In the genomic region with DNA sequence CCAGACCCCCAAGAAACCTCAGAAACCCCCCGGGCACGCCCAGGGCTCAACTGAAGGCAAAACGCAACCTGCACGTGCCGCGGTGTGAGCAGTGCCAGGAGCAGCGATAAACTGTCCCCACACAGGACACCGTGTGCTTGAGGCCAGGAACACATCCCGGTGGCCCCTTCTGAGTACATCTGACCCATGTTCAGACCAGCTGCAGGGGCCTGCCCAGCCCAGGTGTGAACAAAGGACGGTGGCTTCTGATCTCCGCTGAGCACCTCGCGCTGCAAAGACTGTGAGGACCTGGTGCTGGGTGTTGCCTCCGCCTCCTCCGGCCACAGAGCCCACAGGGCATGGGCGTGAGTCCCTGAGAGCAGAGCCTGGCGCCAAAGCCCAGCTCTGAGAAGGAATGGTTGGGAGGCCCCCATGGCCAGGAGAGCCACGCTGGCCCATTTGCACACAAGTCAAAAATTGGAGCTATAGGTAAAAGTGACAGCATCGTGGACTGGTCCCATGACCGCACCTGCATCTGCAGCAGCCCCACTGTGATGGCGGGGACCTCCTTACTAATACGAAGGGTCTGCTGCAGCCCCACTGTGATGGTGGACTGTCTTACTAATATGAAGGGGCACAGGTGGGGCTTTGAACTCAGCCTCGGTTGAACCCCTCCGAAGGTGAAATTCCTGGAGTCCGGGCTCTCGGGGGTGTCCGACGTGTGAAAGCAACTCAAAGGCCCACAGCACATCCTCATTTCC, we compare ENCODE assay signal across 1 cellular context.
TF ChIP-seq lines count a peak whose summit lies in the region.

No MANE protein-coding gene starts in this region.

TF ChIP-seq in H1, 55 proteins besides CTCF, POLR2A, EP300 and RAD21:
- TF ChIP-seq KDM5A (IDR thresholded peaks at IDR 0.05; ENCODE audit: low read length), result no peak
- TF ChIP-seq RNF2 (IDR thresholded peaks at IDR 0.05; ENCODE audit: borderline replicate concordance, low read depth, low read length, missing control alignments, poor library complexity, severe bottlenecking), result no peak
- TF ChIP-seq GTF2F1 (IDR thresholded peaks at IDR 0.05; ENCODE audit: borderline replicate concordance, low read depth, low read length), result no peak
- TF ChIP-seq SUZ12 (IDR thresholded peaks at IDR 0.05; ENCODE audit: low read length), result no peak
- TF ChIP-seq RXRA (IDR thresholded peaks at IDR 0.05; ENCODE audit: insufficient read depth, low read depth, low read length), result no peak
- TF ChIP-seq KDM1A (IDR thresholded peaks at IDR 0.05; ENCODE audit: borderline replicate concordance, low read length), result no peak
- TF ChIP-seq SAP30 (IDR thresholded peaks at IDR 0.05; ENCODE audit: insufficient read depth, insufficient replicate concordance, low read length), result no peak
- TF ChIP-seq PHF8 (conservative IDR thresholded peaks at IDR 0.05; ENCODE audit: low read depth, low read length), result no peak
- no peak for TF ChIP-seq POLR2AphosphoS5 (IDR thresholded peaks at IDR 0.05; ENCODE audit: low read depth, low read length)
